Comparison of ENCODE assay signal across 17 cellular contexts in the genomic region with DNA sequence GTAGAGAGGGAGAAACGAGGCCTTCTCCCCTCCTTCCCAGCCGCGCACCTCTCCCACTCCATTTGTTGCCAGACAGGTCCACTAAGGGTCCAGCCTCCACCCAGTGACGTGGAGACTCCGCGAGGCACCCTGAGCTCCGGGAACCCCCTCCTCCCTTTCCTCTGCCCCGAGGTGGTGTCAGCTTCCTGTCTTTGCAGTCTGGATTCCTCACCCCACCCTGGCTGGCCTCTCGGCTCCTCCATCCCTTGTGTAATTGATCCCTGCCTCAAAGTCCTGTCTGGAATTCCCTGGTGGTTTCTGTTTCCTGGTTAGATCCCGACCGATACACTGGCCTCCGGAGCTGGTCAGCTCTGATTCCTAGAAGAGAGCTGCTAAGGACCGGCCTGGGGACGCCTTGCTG.
DNase-seq lines count a peak whose midpoint lies in the region; ATAC-seq and TF ChIP-seq lines count a peak whose summit lies in the region.
"Had no signal": no experiment of that assay in that cellular context is flagged by ENCODE, and none has a peak within 500 bp of the region (broad histone marks: within the 10 kb centered on the region; RNA-seq: fewer than 3 reads in every experiment).

No MANE protein-coding gene starts in this region.

- no peak for TF ChIP-seq CTCF in left ventricle myocardium inferior (IDR thresholded peaks at IDR 0.05; ENCODE audit: borderline replicate concordance)
- TF ChIP-seq CTCF in body of pancreas (IDR thresholded peaks at IDR 0.05): no peak

- H3K27me3 ChIP-seq in left ventricle myocardium inferior (ENCODE audit: low read depth): no peaks in the 10 kb centered on the region
- no peaks in the 10 kb centered on the region for H3K27me3 ChIP-seq in body of pancreas
- H3K27me3 ChIP-seq: gastrocnemius medialis had no signal

- H3K4me3 ChIP-seq in left ventricle myocardium inferior: peak overlapping the region; percentile 30
- H3K4me3 ChIP-seq in mesodermal cell (ENCODE audit: extremely low read depth, insufficient read depth, low read length, poor library complexity, severe bottlenecking): no peak overlapping the region
- no peak overlapping the region for H3K4me3 ChIP-seq in body of pancreas
- H3K4me3 ChIP-seq: A549, gastrocnemius medialis had no signal

- DNase-seq in left ventricle myocardium inferior (no peak), left ventricle myocardium superior (no peak), ecto neural progenitor cell (ENCODE audit: low spot score) (peak; percentile 50), body of pancreas (no peak), amygdala (lab: John Stamatoyannopoulos, UW) (no peak)
- DNase-seq: activated naive CD8-positive, alpha-beta T cell treated with anti-CD3 and anti-CD28 coated beads, Interleukin-2, amount 10 ng/mL, durations not matched to agents 7 days and 5 days; C1 segment of cervical spinal cord; gastrocnemius medialis; KG1; MV-4-11; NCI-H1930; T1000 had no signal

- intact Hi-C loops in left ventricle myocardium inferior (cut with micrococcal nuclease) (no loop called here), left ventricle myocardium superior (cut with micrococcal nuclease) (no loop called here), body of pancreas (cut with DNase I) (no loop called here)

- no peaks in the 10 kb centered on the region for H3K4me1 ChIP-seq in left ventricle myocardium inferior
- peaks cover 22% of the 10 kb centered on the region for H3K4me1 ChIP-seq in mesodermal cell (ENCODE audit: control insufficient read depth, insufficient read depth, low read length, poor library complexity, severe bottlenecking)
- H3K4me1 ChIP-seq in body of pancreas: no peaks in the 10 kb centered on the region
- H3K4me1 ChIP-seq: A549, gastrocnemius medialis, parathyroid adenoma had no signal

- 70 to 76% methylated on average over 11 of the region's 14 CpGs for WGBS in mesodermal cell (ENCODE audit: insufficient coverage in 2 of 2), 2 experiments
- 80 to 82% methylated on average over 14 of the region's 14 CpGs for WGBS in body of pancreas, 2 donors

- no peaks in the 10 kb centered on the region for H3K36me3 ChIP-seq in left ventricle myocardium inferior
- H3K36me3 ChIP-seq in mesodermal cell (ENCODE audit: control insufficient read depth, insufficient read depth, low read length): no peaks in the 10 kb centered on the region
- H3K36me3 ChIP-seq in body of pancreas (replicated peaks in 1 of 2; ENCODE audit: insufficient read depth in 1 of 2, low read depth in 2 of 2): no peaks in the 10 kb centered on the region
- H3K36me3 ChIP-seq: gastrocnemius medialis had no signal

- ATAC-seq in left ventricle myocardium superior (no peak), body of pancreas (no peak), HG03139 (IDR thresholded peaks at IDR 0.05; ENCODE audit: unreplicated experiment) (no peak), GM21515 (IDR thresholded peaks at IDR 0.05; ENCODE audit: unreplicated experiment) (no peak)
- ATAC-seq: A549, gastrocnemius medialis had no signal

- no peak overlapping the region for H3K27ac ChIP-seq in left ventricle myocardium inferior (replicated peaks)
- H3K27ac ChIP-seq in mesodermal cell (ENCODE audit: low read depth, low read length, severe bottlenecking): peak overlapping the region; percentile 65
- H3K27ac ChIP-seq in body of pancreas: no peak overlapping the region
- H3K27ac ChIP-seq: A549, gastrocnemius medialis, parathyroid adenoma had no signal

- TF ChIP-seq POLR2A in body of pancreas (IDR thresholded peaks at IDR 0.05): no peak

- H3K9me3 ChIP-seq in left ventricle myocardium inferior (replicated peaks): no peaks in the 10 kb centered on the region
- no peaks in the 10 kb centered on the region for H3K9me3 ChIP-seq in mesodermal cell (ENCODE audit: control insufficient read depth, low read length)
- H3K9me3 ChIP-seq in body of pancreas: no peaks in the 10 kb centered on the region
- H3K9me3 ChIP-seq: A549, gastrocnemius medialis had no signal
